14 cellular contexts compared by ENCODE assay signal in genomic region chr11:119737678-119738439, GRCh38. TPM values are rescaled to one million over a fixed set of nuclear protein-coding genes. Genes with fewer than 3 reads are reported as not detected.
DNase-seq lines count a peak whose midpoint lies in the region; ATAC-seq and TF ChIP-seq lines count a peak whose summit lies in the region.
"Had no signal": no experiment of that assay in that cellular context is flagged by ENCODE, and none has a peak within 500 bp of the region (broad histone marks: within the 10 kb centered on the region; RNA-seq: fewer than 3 reads in every experiment).

No MANE protein-coding gene starts in this region.

- H3K36me3 ChIP-seq in mucosa of rectum (ENCODE audit: control insufficient read depth in 2 of 2, insufficient read depth in 2 of 2, low read length in 2 of 2) (no peaks in the 10 kb centered on the region), gastrocnemius medialis (no peaks in the 10 kb centered on the region)
- H3K36me3 ChIP-seq: BLaER1 had no signal

- intact Hi-C loops in gastrocnemius medialis (cut with DNase I; ENCODE audit: low total_unique reads), result no loop called here

- no peak overlapping the region for H3K27ac Mint-ChIP-seq in T-helper 17 cell

- ATAC-seq in T-helper 17 cell (no peak), gastrocnemius medialis (no peak)
- ATAC-seq: HCT116 had no signal

- H3K9ac ChIP-seq in mucosa of rectum (ENCODE audit: low read depth in 1 of 2, low read length in 2 of 2), result no peak overlapping the region
- H3K9ac ChIP-seq: BLaER1, GM23248 had no signal

- peaks cover 66% of the 10 kb centered on the region for H3K27me3 Mint-ChIP-seq in T-helper 17 cell

- peak overlapping the region; percentile 54 to 79 for H3K27ac ChIP-seq in mucosa of rectum (ENCODE audit: low read depth in 2 of 2, low read length in 2 of 2)
- H3K27ac ChIP-seq in gastrocnemius medialis, result no peak overlapping the region
- H3K27ac ChIP-seq: 22Rv1, BLaER1, GM23248 had no signal

- no peaks in the 10 kb centered on the region for H3K9me3 ChIP-seq in T-helper 17 cell (ENCODE audit: control insufficient read depth, low read length, poor library complexity, severe bottlenecking)
- H3K9me3 ChIP-seq in mucosa of rectum (ENCODE audit: control insufficient read depth in 2 of 2, low read length in 2 of 2), result no peaks in the 10 kb centered on the region
- H3K9me3 ChIP-seq in gastrocnemius medialis, result no peaks in the 10 kb centered on the region
- H3K9me3 ChIP-seq: BLaER1 had no signal

- H3K4me3 Mint-ChIP-seq in T-helper 17 cell, result peak overlapping the region; percentile 66

- H3K4me1 Mint-ChIP-seq in T-helper 17 cell, result peaks cover 16% of the 10 kb centered on the region

- in situ Hi-C loops in gastrocnemius medialis (cut with MboI; ENCODE audit: low sequenced_read_pairs in 4 of 4), result loop anchor here in 2 of 4 donors (10.0 to 25.0 kb wide), 3 partner anchors 73 to 367 kb away; no protein-coding TSS in a partner anchor

- TF ChIP-seq CTCF in gastrocnemius medialis (IDR thresholded peaks at IDR 0.05 in 4 of 5, conservative IDR thresholded peaks at IDR 0.05 in 1 of 5), result no peak

- H3K27me3 ChIP-seq in mucosa of rectum (ENCODE audit: control insufficient read depth in 2 of 2, insufficient read depth in 2 of 2, low read length in 2 of 2) (peaks cover 0 to 8% of the 10 kb centered on the region in 2 donors), gastrocnemius medialis (peaks cover 27 to 33% (median 27%) of the 10 kb centered on the region in 3 donors)

- DNase-seq in NCI-H1417 (lab: John Stamatoyannopoulos, UW) (peak in 2 of 3 experiments; percentile 56 to 76), NCI-H1417 treated with DMSO at 0.1 percent for 48 hours (lab: John Stamatoyannopoulos, UW) (no peak), T-helper 17 cell (no peak), AG08396 (ENCODE audit: low spot score) (no peak), HT-29 (ENCODE audit: low spot score) (no peak), gastrocnemius medialis (no peak)
- DNase-seq: AML-193, DMS 273 treated with DMSO at 0.1 percent for 48 hours, DMS79, GM23248 had no signal

- peaks cover 12% of the 10 kb centered on the region for H3K36me3 Mint-ChIP-seq in T-helper 17 cell (ENCODE audit: low read depth)

- H3K4me1 ChIP-seq in mucosa of rectum (ENCODE audit: control insufficient read depth in 2 of 2, insufficient read depth in 2 of 2, low read length in 2 of 2) (peaks cover 50 to 66% of the 10 kb centered on the region in 2 donors), gastrocnemius medialis (no peaks in the 10 kb centered on the region)
- H3K4me1 ChIP-seq: BLaER1 had no signal

- H3K4me3 ChIP-seq in mucosa of rectum (ENCODE audit: low read length in 2 of 2), result no peak overlapping the region
- no peak overlapping the region for H3K4me3 ChIP-seq in gastrocnemius medialis
- H3K4me3 ChIP-seq: BLaER1, GM23248 had no signal

- TF ChIP-seq POLR2A in gastrocnemius medialis (IDR thresholded peaks at IDR 0.05), result no peak

RNA-seq across cellular contexts. Expression of gene NECTIN1, which starts 8.9 kb away (rescaled TPM):
- total RNA-seq in T-helper 17 cell, result 1 to 10 TPM; 5.2 to 5.3 TPM
- total RNA-seq in HT-29 (2014; rRNA removed; shearing (Covaris generic)), result 38.9 and 46.5 TPM in 2 replicates
- 1 to 10 TPM in 2 of 4 donors, under 1 TPM in 2; 0.66 to 2.2 (median 0.92) TPM for total RNA-seq in gastrocnemius medialis

Comparison
In these comparisons a context has a peak if more than half of its experiments do, and no peak if none do; other contexts are left out.
1. DNase-seq: peak in NCI-H1417 (2 of 3); none in NCI-H1417 treated with DMSO at 0.1 percent for 48 hours (single experiment), T-helper 17 cell (0 of 3), AG08396 (single experiment), HT-29 (single experiment) and gastrocnemius medialis (0 of 2).
2. H3K27ac ChIP-seq: peak in mucosa of rectum (2 of 2); none in gastrocnemius medialis (0 of 4).